Comparison of ENCODE assay signal across 1 cellular context in genomic region chr5:111774525-111774924, GRCh38.
A peak's percentile ranks its signal among the peaks of the same experiment; 100 is the strongest.
TF ChIP-seq lines count a peak whose summit lies in the region.

No MANE protein-coding gene starts in this region.

TF ChIP-seq in GM12878, 131 proteins besides CTCF, POLR2A, EP300 and RAD21:
- TF ChIP-seq IRF5 (IDR thresholded peaks at IDR 0.05; ENCODE audit: borderline replicate concordance) (no peak), RUNX3 (IDR thresholded peaks at IDR 0.05; ENCODE audit: low read length) (peak; percentile 37; the same call in 1 of the 2 replicates)
